In the genomic region with DNA sequence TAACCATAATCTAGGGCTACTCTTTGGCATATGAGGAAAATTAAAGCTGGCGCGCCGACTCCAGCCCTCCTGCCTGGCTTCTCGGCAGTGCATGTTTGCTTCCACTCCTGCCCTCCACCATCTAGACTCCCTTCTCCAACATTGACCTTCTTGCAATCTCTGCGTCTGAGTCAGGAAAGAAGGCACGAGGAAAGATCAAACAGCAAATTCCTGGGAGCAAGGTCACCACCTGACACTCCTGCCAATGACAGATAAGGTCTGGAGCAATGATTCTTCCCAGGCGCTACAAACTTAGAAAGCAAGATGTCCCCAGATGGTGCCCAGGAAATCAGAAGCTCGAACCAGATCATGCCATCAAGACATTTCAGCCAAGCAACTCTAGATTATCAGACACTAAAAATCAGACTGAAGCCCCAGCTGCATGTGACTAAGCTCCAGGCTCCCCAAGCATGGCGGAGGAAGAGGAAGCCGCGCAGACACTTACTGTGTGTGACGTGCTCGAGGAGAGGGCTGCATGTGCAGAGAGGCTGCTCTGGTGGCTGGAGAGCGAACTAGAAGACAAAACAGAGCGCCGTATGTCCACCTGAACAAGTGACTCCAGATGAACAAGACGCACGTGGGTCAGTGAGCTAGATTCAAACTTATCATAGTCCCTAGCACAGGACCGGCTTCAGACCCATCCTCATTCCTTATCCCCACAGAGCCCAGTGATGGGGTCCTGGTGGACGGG, we compare ENCODE assay signal across 20 cellular contexts.
DNase-seq lines count a peak whose midpoint lies in the region; ATAC-seq and TF ChIP-seq lines count a peak whose summit lies in the region.
"Had no signal": no experiment of that assay in that cellular context is flagged by ENCODE, and none has a peak within 500 bp of the region (broad histone marks: within the 10 kb centered on the region; RNA-seq: fewer than 3 reads in every experiment).

No MANE protein-coding gene starts in this region.

- dilution Hi-C loops in IMR-90 (cut with HindIII; ENCODE audit: low sequenced_read_pairs, unreplicated experiment) = no loop called here

- intact Hi-C loops in IMR-90 (cut with micrococcal nuclease) = no loop called here
- intact Hi-C loops in activated CD4-positive, alpha-beta memory T cell treated with anti-CD3 and anti-CD28 coated beads for 36 hours (cut with micrococcal nuclease) = no loop called here

- in situ Hi-C loops in IMR-90 (cut with MboI; ENCODE audit: low sequenced_read_pairs) = no loop called here
- in situ Hi-C loops in KBM-7 (cut with MboI; ENCODE audit: low pct_unique_long_range_greater_than_20kb, low sequenced_read_pairs) = no loop called here

- no peak overlapping the region for H2BK15ac ChIP-seq in IMR-90 (ENCODE audit: low read depth, low read length)

- peaks cover 47% of the 10 kb centered on the region for H3K36me3 Mint-ChIP-seq in CD4-positive, CD25-positive, alpha-beta regulatory T cell
- H3K36me3 Mint-ChIP-seq in central memory CD8-positive, alpha-beta T cell (ENCODE audit: insufficient read depth) = peaks cover 36% of the 10 kb centered on the region
- H3K36me3 Mint-ChIP-seq in osteocyte (ENCODE audit: unreplicated experiment) = peaks cover 60% of the 10 kb centered on the region
- H3K36me3 Mint-ChIP-seq in activated CD4-positive, alpha-beta memory T cell treated with anti-CD3 and anti-CD28 coated beads for 36 hours = peaks cover 47% of the 10 kb centered on the region

- no peak overlapping the region for H4K8ac ChIP-seq in IMR-90 (ENCODE audit: low read depth in 2 of 2, low read length in 2 of 2)

- peak overlapping the region in 2 of 3 donors; percentile 6 to 24 for H3K27ac Mint-ChIP-seq in CD4-positive, CD25-positive, alpha-beta regulatory T cell
- peak overlapping the region; percentile 47 for H3K27ac Mint-ChIP-seq in central memory CD8-positive, alpha-beta T cell (ENCODE audit: low read depth)
- H3K27ac Mint-ChIP-seq in osteocyte (ENCODE audit: unreplicated experiment) = peak overlapping the region; percentile 15
- H3K27ac Mint-ChIP-seq in activated CD4-positive, alpha-beta memory T cell treated with anti-CD3 and anti-CD28 coated beads for 36 hours = no peak overlapping the region
- H3K27ac Mint-ChIP-seq: B cell had no signal

- no peak for ATAC-seq in CD4-positive, CD25-positive, alpha-beta regulatory T cell (ENCODE audit: low read depth in 2 of 2)
- ATAC-seq in IMR-90 (ENCODE audit: low read depth) = no peak; the same call in 1 of the 2 replicates
- no peak for ATAC-seq in central memory CD8-positive, alpha-beta T cell (replicated peaks; ENCODE audit: extremely low read depth, poor library complexity, severe bottlenecking)
- ATAC-seq: CD8-positive, alpha-beta T cell had no signal

- no peak overlapping the region for H3K14ac ChIP-seq in IMR-90 (replicated peaks; ENCODE audit: low read depth, low read length)

- H3K4me3 Mint-ChIP-seq in CD4-positive, CD25-positive, alpha-beta regulatory T cell = no peak overlapping the region
- no peak overlapping the region for H3K4me3 Mint-ChIP-seq in central memory CD8-positive, alpha-beta T cell
- H3K4me3 Mint-ChIP-seq in osteocyte (ENCODE audit: unreplicated experiment) = no peak overlapping the region
- no peak overlapping the region for H3K4me3 Mint-ChIP-seq in activated CD4-positive, alpha-beta memory T cell treated with anti-CD3 and anti-CD28 coated beads for 36 hours
- H3K4me3 Mint-ChIP-seq: B cell; CD8-positive, alpha-beta T cell had no signal

- no peak overlapping the region for H3K4me3 ChIP-seq in CD4-positive, CD25-positive, alpha-beta regulatory T cell (ENCODE audit: low read depth, low read length)
- H3K4me3 ChIP-seq in IMR-90 (ENCODE audit: insufficient read depth, low read depth, low read length) = no peak overlapping the region
- H3K4me3 ChIP-seq: MG63, Peyer's patch had no signal

- H3K4ac ChIP-seq in IMR-90 (ENCODE audit: low read depth, low read length) = no peak overlapping the region

- no peak overlapping the region for H2BK20ac ChIP-seq in IMR-90 (ENCODE audit: low read depth, low read length)

- H3K4me2 ChIP-seq in IMR-90 (ENCODE audit: low read depth, low read length) = no peak overlapping the region

- H3K36me3 ChIP-seq in CD4-positive, CD25-positive, alpha-beta regulatory T cell (ENCODE audit: control insufficient read depth, insufficient read depth, low read length) = peaks cover 73% of the 10 kb centered on the region
- peaks cover 57% of the 10 kb centered on the region for H3K36me3 ChIP-seq in IMR-90 (ENCODE audit: control insufficient read depth, insufficient read depth, low read length)

- H3K4me1 Mint-ChIP-seq in CD4-positive, CD25-positive, alpha-beta regulatory T cell = peaks cover 0 to 3% (median 0%) of the 10 kb centered on the region in 4 donors
- H3K4me1 Mint-ChIP-seq in central memory CD8-positive, alpha-beta T cell = no peaks in the 10 kb centered on the region
- no peaks in the 10 kb centered on the region for H3K4me1 Mint-ChIP-seq in osteocyte (ENCODE audit: unreplicated experiment)
- H3K4me1 Mint-ChIP-seq in activated CD4-positive, alpha-beta memory T cell treated with anti-CD3 and anti-CD28 coated beads for 36 hours (ENCODE audit: low read depth) = no peaks in the 10 kb centered on the region
- H3K4me1 Mint-ChIP-seq: B cell had no signal

- H2BK120ac ChIP-seq in IMR-90 (ENCODE audit: low read depth, low read length) = no peak overlapping the region

- no peak overlapping the region for H3K18ac ChIP-seq in IMR-90 (ENCODE audit: low read depth, low read length)

- no peaks in the 10 kb centered on the region for H3K27me3 ChIP-seq in CD4-positive, CD25-positive, alpha-beta regulatory T cell (ENCODE audit: control insufficient read depth, insufficient read depth, low read length)
- no peaks in the 10 kb centered on the region for H3K27me3 ChIP-seq in IMR-90 (ENCODE audit: control insufficient read depth, insufficient read depth, low read length)
- H3K27me3 ChIP-seq: MG63, Peyer's patch had no signal

- no peak overlapping the region for H4K5ac ChIP-seq in IMR-90 (ENCODE audit: low read depth, low read length)

- H4K91ac ChIP-seq in IMR-90 (ENCODE audit: insufficient read depth, low read depth, low read length) = no peak overlapping the region

- TF ChIP-seq RAD21 in IMR-90 (IDR thresholded peaks at IDR 0.05; ENCODE audit: low read length) = no peak

- no peaks in the 10 kb centered on the region for H3K9me3 ChIP-seq in CD4-positive, CD25-positive, alpha-beta regulatory T cell (ENCODE audit: control insufficient read depth in 2 of 2, low read length in 2 of 2)
- H3K9me3 ChIP-seq in IMR-90 (ENCODE audit: control insufficient read depth, insufficient read depth, low read length) = no peaks in the 10 kb centered on the region
- H3K9me3 ChIP-seq: MG63, Peyer's patch had no signal

- H2AK9ac ChIP-seq in IMR-90 (replicated peaks; ENCODE audit: low read depth, low read length, poor library complexity) = no peak overlapping the region

- no peak overlapping the region for H2BK5ac ChIP-seq in IMR-90 (ENCODE audit: low read depth, low read length, poor library complexity, severe bottlenecking)

- H3K9ac ChIP-seq in IMR-90 (ENCODE audit: low read depth, low read length) = no peak overlapping the region

- H3K79me1 ChIP-seq in IMR-90 (ENCODE audit: low read depth in 1 of 2, low read length in 2 of 2) = peaks cover 24 to 45% of the 10 kb centered on the region in 2 experiments

- POLR2A ChIA-PET in IMR-90 (lab: Charles Lee; ENCODE audit: unreplicated experiment) = no interaction called here
- POLR2A ChIA-PET in activated CD4-positive, alpha-beta memory T cell treated with anti-CD3 and anti-CD28 coated beads for 36 hours (lab: Charles Lee) = interaction anchor here (0.7 kb wide), 1 partner anchor 23 kb away, joined by 3 read pairs; no protein-coding TSS in a partner anchor

- H3K9me1 ChIP-seq in IMR-90 (ENCODE audit: insufficient read depth, low read length) = peaks cover 30% of the 10 kb centered on the region

- no peaks in the 10 kb centered on the region for H3K4me1 ChIP-seq in CD4-positive, CD25-positive, alpha-beta regulatory T cell (ENCODE audit: control insufficient read depth, insufficient read depth, low read length, poor library complexity, severe bottlenecking)
- H3K4me1 ChIP-seq in IMR-90 (ENCODE audit: control insufficient read depth, insufficient read depth, low read length) = no peaks in the 10 kb centered on the region
- H3K4me1 ChIP-seq: Peyer's patch had no signal

- no peak overlapping the region for H3K23ac ChIP-seq in IMR-90 (ENCODE audit: low read depth, low read length)

- no peak overlapping the region for H3K56ac ChIP-seq in IMR-90 (ENCODE audit: extremely low read depth, insufficient read depth, low read length)

- H4K20me1 ChIP-seq in IMR-90 (ENCODE audit: insufficient read depth, low read length) = peaks cover 5% of the 10 kb centered on the region; the same call in 1 of the 2 replicates

- no peak for TF ChIP-seq CTCF in IMR-90 (conservative IDR thresholded peaks at IDR 0.05; ENCODE audit: low read depth, low read length)
- TF ChIP-seq CTCF in osteocyte (IDR thresholded peaks at IDR 0.05) = no peak

- H3K27me3 Mint-ChIP-seq in CD4-positive, CD25-positive, alpha-beta regulatory T cell = no peaks in the 10 kb centered on the region
- no peaks in the 10 kb centered on the region for H3K27me3 Mint-ChIP-seq in central memory CD8-positive, alpha-beta T cell
- no peaks in the 10 kb centered on the region for H3K27me3 Mint-ChIP-seq in osteocyte (ENCODE audit: unreplicated experiment)
- no peaks in the 10 kb centered on the region for H3K27me3 Mint-ChIP-seq in activated CD4-positive, alpha-beta memory T cell treated with anti-CD3 and anti-CD28 coated beads for 36 hours
- H3K27me3 Mint-ChIP-seq: B cell had no signal

- DNase-seq in CD4-positive, CD25-positive, alpha-beta regulatory T cell = no peak
- DNase-seq in IMR-90 (no peak), osteocyte (ENCODE audit: extremely low spot score, unreplicated experiment) (no peak), substantia nigra (lab: John Stamatoyannopoulos, UW) (no peak), KBM-7 (no peak)
- DNase-seq in central memory CD8-positive, alpha-beta T cell (ENCODE audit: low spot score in 2 of 2) = no peak
- no peak for DNase-seq in stimulated activated CD4-positive, alpha-beta T cell treated with anti-CD3 and anti-CD28 coated beads, Interleukin-15, amount 100 ng/mL, for 24 hours
- DNase-seq in activated CD4-positive, alpha-beta memory T cell treated with anti-CD3 and anti-CD28 coated beads for 36 hours = no peak
- DNase-seq: CD8-positive, alpha-beta T cell; DND-41; GDM1; GOT3; MG63; NCI-H1105 treated with DMSO at 0.1 percent for 48 hours; NCI-H187 treated with DMSO at 0.1 percent for 48 hours; NCI-H2171; NCI-H82; Peyer's patch; SHP77 treated with DMSO at 0.1 percent for 48 hours had no signal

- no peak overlapping the region for H2AFZ ChIP-seq in IMR-90 (replicated peaks; ENCODE audit: low read length, poor library complexity)

- H3K27ac ChIP-seq in CD4-positive, CD25-positive, alpha-beta regulatory T cell (ENCODE audit: insufficient read depth, low read length, poor library complexity, severe bottlenecking) = no peak overlapping the region
- H3K27ac ChIP-seq in IMR-90 (ENCODE audit: insufficient read depth, low read length) (no peak overlapping the region), substantia nigra (ENCODE audit: low read depth, low read length, poor library complexity, severe bottlenecking) (no peak overlapping the region)
- H3K27ac ChIP-seq: Peyer's patch had no signal

- no peak overlapping the region for H2AK5ac ChIP-seq in IMR-90 (ENCODE audit: low read depth, low read length)

- no peaks in the 10 kb centered on the region for H3K9me3 Mint-ChIP-seq in CD4-positive, CD25-positive, alpha-beta regulatory T cell
- H3K9me3 Mint-ChIP-seq in central memory CD8-positive, alpha-beta T cell = no peaks in the 10 kb centered on the region
- H3K9me3 Mint-ChIP-seq in osteocyte (ENCODE audit: unreplicated experiment) = no peaks in the 10 kb centered on the region
- H3K9me3 Mint-ChIP-seq in activated CD4-positive, alpha-beta memory T cell treated with anti-CD3 and anti-CD28 coated beads for 36 hours = no peaks in the 10 kb centered on the region
- H3K9me3 Mint-ChIP-seq: CD8-positive, alpha-beta T cell had no signal

- 78% methylated on average over 4 of the region's 20 CpGs; no CpG with 5 or more reads in 1 of the 2 experiments for WGBS in IMR-90 (ENCODE audit: extremely low coverage in 2 of 2, insufficient read length in 1 of 2), 2 experiments

- TF ChIP-seq POLR2A in IMR-90 (IDR thresholded peaks at IDR 0.05; ENCODE audit: low read depth, low read length) = no peak

- no TSS peak for BruUV-seq in IMR-90 (replicated peaks; lab: Mats Ljungman, UMichigan)

- CTCF ChIA-PET in IMR-90 (lab: Yijun Ruan, JAX) = no interaction called here
- CTCF ChIA-PET in activated CD4-positive, alpha-beta memory T cell treated with anti-CD3 and anti-CD28 coated beads for 36 hours (lab: Charles Lee) = no interaction called here
